ENCODE assay signal across 25 cellular contexts in genomic region chr10:78971094-78971682, GRCh38.
A peak's percentile ranks its signal among the peaks of the same experiment; 100 is the strongest.
DNase-seq lines count a peak whose midpoint lies in the region; ATAC-seq, FAIRE-seq and TF ChIP-seq lines count a peak whose summit lies in the region.
"Had no signal": no experiment of that assay in that cellular context is flagged by ENCODE, and none has a peak within 500 bp of the region (broad histone marks: within the 10 kb centered on the region; RNA-seq: fewer than 3 reads in every experiment).

No MANE protein-coding gene starts in this region.

- H4K91ac ChIP-seq in IMR-90 (ENCODE audit: insufficient read depth, low read depth, low read length) = peak overlapping the region; percentile 98

- WGBS in IMR-90 (ENCODE audit: extremely low coverage in 2 of 2, insufficient read length in 1 of 2), 2 experiments = no CpG with 5 or more reads among the region's 5 CpGs
- WGBS in pancreas, 2 donors = 95 to 96% methylated on average over 5 of the region's 5 CpGs
- 93% methylated on average over 5 of the region's 5 CpGs for WGBS in hepatocyte (ENCODE audit: low lambda C conversion rate, missing lambda C conversion rate)

- H3K4me2 ChIP-seq in IMR-90 (ENCODE audit: low read depth, low read length) (no peak overlapping the region), neural progenitor cell (no peak overlapping the region), hepatocyte (no peak overlapping the region)

- peaks cover 55% of the 10 kb centered on the region for H3K4me1 Mint-ChIP-seq in neural progenitor cell
- H3K4me1 Mint-ChIP-seq in stimulated activated naive CD8-positive, alpha-beta T cell treated with anti-CD3 and anti-CD28 coated beads, Interleukin-15, amount 100 ng/mL, for 72 hours = peaks cover 30% of the 10 kb centered on the region

- H2BK5ac ChIP-seq in IMR-90 (ENCODE audit: low read depth, low read length, poor library complexity, severe bottlenecking) = no peak overlapping the region

- no peak overlapping the region for H3K18ac ChIP-seq in IMR-90 (ENCODE audit: low read depth, low read length)

- H3K9me3 Mint-ChIP-seq in neural progenitor cell = no peaks in the 10 kb centered on the region
- H3K9me3 Mint-ChIP-seq in stimulated activated naive CD8-positive, alpha-beta T cell treated with anti-CD3 and anti-CD28 coated beads, Interleukin-15, amount 100 ng/mL, for 72 hours = no peaks in the 10 kb centered on the region
- H3K9me3 Mint-ChIP-seq: activated CD4-positive, alpha-beta memory T cell treated with anti-CD3 and anti-CD28 coated beads for 36 hours; activated T-cell treated with anti-CD3 and anti-CD28 coated beads, Interleukin-2, amount 50 U/mL, for 72 hours; CD8-positive, alpha-beta T cell; dendritic cell treated with granulocyte-macrophage colony-stimulating factor and Interleukin-4, amounts not matched to agents 40 ng/mL and 50 ng/mL, for 4 days; memory B cell; natural killer cell had no signal

- H4K5ac ChIP-seq in IMR-90 (ENCODE audit: low read depth, low read length) = no peak overlapping the region

- H3K9me1 ChIP-seq in IMR-90 (ENCODE audit: insufficient read depth, low read length) = peaks cover 22% of the 10 kb centered on the region

- H3K79me2 ChIP-seq in neural progenitor cell (ENCODE audit: low read depth) (no peaks in the 10 kb centered on the region), hepatocyte (peaks cover 2% of the 10 kb centered on the region)

- H3K4me1 ChIP-seq in IMR-90 (ENCODE audit: control insufficient read depth, insufficient read depth, low read length) (peaks cover 28% of the 10 kb centered on the region), neural progenitor cell (peaks cover 40% of the 10 kb centered on the region), pancreas (peaks cover 20 to 24% (median 23%) of the 10 kb centered on the region in 3 donors), hepatocyte (ENCODE audit: insufficient read depth) (peaks cover 29% of the 10 kb centered on the region)

- H4K20me1 ChIP-seq in IMR-90 (ENCODE audit: insufficient read depth, low read length) (no peaks in the 10 kb centered on the region; the same call in 1 of the 2 replicates), neural progenitor cell (ENCODE audit: low read depth) (no peaks in the 10 kb centered on the region), hepatocyte (ENCODE audit: insufficient read depth, poor library complexity, severe bottlenecking) (no peaks in the 10 kb centered on the region)

- H3K4me3 ChIP-seq in AG04450 (ENCODE audit: low read depth, low read length) (no peak overlapping the region), IMR-90 (ENCODE audit: insufficient read depth, low read depth, low read length) (no peak overlapping the region), cardiac fibroblast (replicated peaks in 1 of 2; ENCODE audit: low read depth in 2 of 2, low read length in 2 of 2) (no peak overlapping the region), neural progenitor cell (no peak overlapping the region), pancreas (no peak overlapping the region), hepatocyte (no peak overlapping the region)

- peak overlapping the region; percentile 98 for H3K4ac ChIP-seq in IMR-90 (ENCODE audit: low read depth, low read length)

- H3K27me3 ChIP-seq in AG04450 (ENCODE audit: control insufficient read depth, insufficient read depth, low read length) = peaks cover 2% of the 10 kb centered on the region
- no peaks in the 10 kb centered on the region for H3K27me3 ChIP-seq in IMR-90 (ENCODE audit: control insufficient read depth, insufficient read depth, low read length)
- no peaks in the 10 kb centered on the region for H3K27me3 ChIP-seq in neural progenitor cell
- H3K27me3 ChIP-seq in pancreas = no peaks in the 10 kb centered on the region
- no peaks in the 10 kb centered on the region for H3K27me3 ChIP-seq in hepatocyte

- peaks cover 37% of the 10 kb centered on the region for H3F3A ChIP-seq in neural progenitor cell (ENCODE audit: low read depth)

- H3K36me3 ChIP-seq in IMR-90 (ENCODE audit: control insufficient read depth, insufficient read depth, low read length) (no peaks in the 10 kb centered on the region), neural progenitor cell (no peaks in the 10 kb centered on the region), pancreas (no peaks in the 10 kb centered on the region), hepatocyte (replicated peaks; ENCODE audit: insufficient read depth, low read depth) (no peaks in the 10 kb centered on the region)
- H3K36me3 ChIP-seq: WERI-Rb-1 had no signal

- FAIRE-seq in pancreas (lab: Jason Lieb, UNC) = no peak
- FAIRE-seq: frontal cortex, small intestine had no signal

- POLR2A ChIA-PET in AG04450 (lab: Yijun Ruan, JAX) (no interaction called here), IMR-90 (lab: Charles Lee; ENCODE audit: unreplicated experiment) (no interaction called here)

- peak overlapping the region; percentile 89 for H3K27ac Mint-ChIP-seq in neural progenitor cell
- no peak overlapping the region for H3K27ac Mint-ChIP-seq in stimulated activated naive CD8-positive, alpha-beta T cell treated with anti-CD3 and anti-CD28 coated beads, Interleukin-15, amount 100 ng/mL, for 72 hours
- H3K27ac Mint-ChIP-seq: activated CD4-positive, alpha-beta memory T cell treated with anti-CD3 and anti-CD28 coated beads for 36 hours; activated naive CD8-positive, alpha-beta T cell; activated T-cell treated with anti-CD3 and anti-CD28 coated beads, Interleukin-2, amount 50 U/mL, for 72 hours; CD8-positive, alpha-beta T cell; memory B cell had no signal

- CTCF ChIA-PET in AG04450 (lab: Charles Lee) = interaction anchor here (0.6 kb wide), 1 partner anchor 108 kb away, joined by 3 read pairs; no protein-coding TSS in a partner anchor
- CTCF ChIA-PET in IMR-90 (lab: Yijun Ruan, JAX) = interaction anchor here (0.6 kb wide), 2 partner anchors 60 to 388 kb away, joined by 4 to 7 read pairs; no protein-coding TSS in a partner anchor

- H3K56ac ChIP-seq in IMR-90 (ENCODE audit: extremely low read depth, insufficient read depth, low read length) = no peak overlapping the region

- H2AFZ ChIP-seq in IMR-90 (replicated peaks; ENCODE audit: low read length, poor library complexity) (no peak overlapping the region), neural progenitor cell (replicated peaks) (no peak overlapping the region), hepatocyte (no peak overlapping the region)

- peak overlapping the region; percentile 96; the same call in 1 of the 2 replicates for H2BK20ac ChIP-seq in IMR-90 (ENCODE audit: low read depth, low read length)

- BruUV-seq in IMR-90 (replicated peaks; lab: Mats Ljungman, UMichigan) = no TSS peak

- ATAC-seq in IMR-90 (ENCODE audit: low read depth) (no peak), pancreas (no peak)
- ATAC-seq in stimulated activated naive CD8-positive, alpha-beta T cell treated with anti-CD3 and anti-CD28 coated beads, Interleukin-15, amount 100 ng/mL, for 72 hours = no peak
- ATAC-seq: activated T-cell treated with anti-CD3 and anti-CD28 coated beads, Interleukin-2, amount 50 U/mL, for 72 hours; CD8-positive, alpha-beta T cell; natural killer cell had no signal

- H3K27ac ChIP-seq in AG04450 (ENCODE audit: low read depth, low read length) (no peak overlapping the region), IMR-90 (ENCODE audit: insufficient read depth, low read length) (no peak overlapping the region), neural progenitor cell (no peak overlapping the region), pancreas (no peak overlapping the region), hepatocyte (no peak overlapping the region)

- TF ChIP-seq CTCF in AG04450 (IDR thresholded peaks at IDR 0.05; ENCODE audit: low read depth, low read length) (peak; percentile 16), IMR-90 (conservative IDR thresholded peaks at IDR 0.05; ENCODE audit: low read depth, low read length) (0 out of 2 replicates have a peak, but pooled peaks have one; percentile 16), cardiac fibroblast (IDR thresholded peaks at IDR 0.05; ENCODE audit: low read depth, low read length) (peak; percentile 16), neural progenitor cell (IDR thresholded peaks at IDR 0.05) (no peak), pancreas (IDR thresholded peaks at IDR 0.05) (no peak), hepatocyte (IDR thresholded peaks at IDR 0.05; ENCODE audit: poor library complexity) (no peak)

- H2BK120ac ChIP-seq in IMR-90 (ENCODE audit: low read depth, low read length) = peak overlapping the region; percentile 98; the same call in 1 of the 2 replicates

- dilution Hi-C loops in IMR-90 (cut with HindIII; ENCODE audit: low sequenced_read_pairs, unreplicated experiment) = no loop called here

- H2BK15ac ChIP-seq in IMR-90 (ENCODE audit: low read depth, low read length) = peak overlapping the region; percentile 71; the same call in 2 of the 3 replicates

- H3K9ac ChIP-seq in IMR-90 (ENCODE audit: low read depth, low read length) (no peak overlapping the region), neural progenitor cell (no peak overlapping the region)

- H2AK9ac ChIP-seq in IMR-90 (replicated peaks; ENCODE audit: low read depth, low read length, poor library complexity) = no peak overlapping the region

- H3K9me2 ChIP-seq in hepatocyte (replicated peaks; ENCODE audit: insufficient read depth) = no peaks in the 10 kb centered on the region

- H3K79me1 ChIP-seq in IMR-90 (ENCODE audit: low read depth in 1 of 2, low read length in 2 of 2) = peaks cover 5 to 16% of the 10 kb centered on the region in 2 experiments; a peak in 3 of 4 replicates

- peak overlapping the region; percentile 94; the same call in 1 of the 2 replicates for H2AK5ac ChIP-seq in IMR-90 (ENCODE audit: low read depth, low read length)

- no peaks in the 10 kb centered on the region for H3K9me3 ChIP-seq in AG04450 (ENCODE audit: control insufficient read depth, insufficient read depth, low read length)
- H3K9me3 ChIP-seq in IMR-90 (ENCODE audit: control insufficient read depth, insufficient read depth, low read length) = no peaks in the 10 kb centered on the region
- no peaks in the 10 kb centered on the region for H3K9me3 ChIP-seq in neural progenitor cell (ENCODE audit: low read depth)
- no peaks in the 10 kb centered on the region for H3K9me3 ChIP-seq in pancreas
- no peaks in the 10 kb centered on the region for H3K9me3 ChIP-seq in hepatocyte (ENCODE audit: low read depth)

- H3K27me3 Mint-ChIP-seq in neural progenitor cell (ENCODE audit: insufficient read depth, low read depth) = peaks cover 25% of the 10 kb centered on the region
- H3K27me3 Mint-ChIP-seq in stimulated activated naive CD8-positive, alpha-beta T cell treated with anti-CD3 and anti-CD28 coated beads, Interleukin-15, amount 100 ng/mL, for 72 hours = peaks cover 3% of the 10 kb centered on the region
- H3K27me3 Mint-ChIP-seq: activated CD4-positive, alpha-beta memory T cell treated with anti-CD3 and anti-CD28 coated beads for 36 hours; activated naive CD8-positive, alpha-beta T cell; progenitor cell of endocrine pancreas had no signal

- peak overlapping the region in 1 of 2 experiments; percentile 98; a peak in 2 of 4 replicates for H4K8ac ChIP-seq in IMR-90 (ENCODE audit: low read depth in 2 of 2, low read length in 2 of 2)

- TF ChIP-seq RAD21 in IMR-90 (IDR thresholded peaks at IDR 0.05; ENCODE audit: low read length) = no peak

- no peaks in the 10 kb centered on the region for H3K36me3 Mint-ChIP-seq in neural progenitor cell
- H3K36me3 Mint-ChIP-seq: activated CD4-positive, alpha-beta memory T cell treated with anti-CD3 and anti-CD28 coated beads for 36 hours; activated naive CD8-positive, alpha-beta T cell; memory B cell; natural killer cell had no signal

- TF ChIP-seq POLR2A in IMR-90 (IDR thresholded peaks at IDR 0.05; ENCODE audit: low read depth, low read length) = no peak

- no peak overlapping the region for H3K23ac ChIP-seq in IMR-90 (ENCODE audit: low read depth, low read length)

- peak overlapping the region; percentile 43 for H3K4me3 Mint-ChIP-seq in neural progenitor cell
- H3K4me3 Mint-ChIP-seq in stimulated activated naive CD8-positive, alpha-beta T cell treated with anti-CD3 and anti-CD28 coated beads, Interleukin-15, amount 100 ng/mL, for 72 hours = no peak overlapping the region
- H3K4me3 Mint-ChIP-seq: activated CD4-positive, alpha-beta memory T cell treated with anti-CD3 and anti-CD28 coated beads for 36 hours; activated naive CD8-positive, alpha-beta T cell; activated T-cell treated with anti-CD3 and anti-CD28 coated beads, Interleukin-2, amount 50 U/mL, for 72 hours; CD8-positive, alpha-beta T cell; dendritic cell treated with granulocyte-macrophage colony-stimulating factor and Interleukin-4, amounts not matched to agents 40 ng/mL and 50 ng/mL, for 4 days had no signal

- in situ Hi-C loops in IMR-90 (cut with MboI; ENCODE audit: low sequenced_read_pairs) = no loop called here

- DNase-seq in AG04450 (ENCODE audit: low read depth, low spot score) = no peak
- DNase-seq in IMR-90 = no peak
- DNase-seq in cardiac fibroblast (ENCODE audit: low read depth in 2 of 2) = no peak
- DNase-seq in neural progenitor cell (ENCODE audit: low spot score) = no peak
- DNase-seq in stimulated activated naive CD8-positive, alpha-beta T cell treated with anti-CD3 and anti-CD28 coated beads, Interleukin-15, amount 100 ng/mL, for 72 hours = no peak
- DNase-seq in pancreas = no peak
- no peak for DNase-seq in COLO829 (ENCODE audit: low spot score)
- no peak for DNase-seq in hepatocyte (ENCODE audit: low spot score)
- DNase-seq: activated CD4-positive, alpha-beta memory T cell treated with anti-CD3 and anti-CD28 coated beads for 36 hours; activated T-cell treated with anti-CD3 and anti-CD28 coated beads, Interleukin-2, amount 50 U/mL, for 72 hours; CD8-positive, alpha-beta T cell; DMS53; kidney glomerular epithelial cell; natural killer cell; NCI-H1436 treated with DMSO at 0.1 percent for 48 hours; NCI-H2171 treated with DMSO at 0.1 percent for 48 hours; NCI-H69; small intestine; stimulated activated CD4-positive, alpha-beta T cell treated with anti-CD3 and anti-CD28 coated beads, Interleukin-4, amount 100 ng/mL, for 24 hours; WERI-Rb-1 had no signal

- peak overlapping the region; percentile 95; the same call in 1 of the 2 replicates for H3K14ac ChIP-seq in IMR-90 (replicated peaks; ENCODE audit: low read depth, low read length)

- intact Hi-C loops in IMR-90 (cut with micrococcal nuclease) = loop anchor here (5.0 to 10.0 kb wide), 4 partner anchors 226 to 924 kb away; no protein-coding TSS in a partner anchor
- intact Hi-C loops in pancreas (cut with DNase I) = loop anchor here in 1 of 3 donors (10.0 kb wide), 1 partner anchor 84 kb away; no protein-coding TSS in a partner anchor

Comparison
In these comparisons a context has a peak if more than half of its experiments do, and no peak if none do; other contexts are left out.
1. CTCF ChIP-seq: peak in AG04450 (single experiment), IMR-90 (single experiment) and cardiac fibroblast (single experiment); none in neural progenitor cell (single experiment), pancreas (0 of 4) and hepatocyte (single experiment).